In genomic region chr22:37675930-37676571, GRCh38 we compare ENCODE assay signal across 8 cellular contexts. TPM values are rescaled to one million over a fixed set of nuclear protein-coding genes. Genes with fewer than 3 reads are reported as not detected.
DNase-seq lines count a peak whose midpoint lies in the region; ATAC-seq, FAIRE-seq and TF ChIP-seq lines count a peak whose summit lies in the region.

No MANE protein-coding gene starts in this region.

- no peaks in the 10 kb centered on the region for H3K9me3 Mint-ChIP-seq in activated CD4-positive, alpha-beta memory T cell treated with anti-CD3 and anti-CD28 coated beads for 36 hours

- H3K27ac ChIP-seq in pancreas: peak overlapping the region; percentile 3 to 87 (median 64)

- peak; percentile 35 for DNase-seq in activated CD4-positive, alpha-beta T cell treated with anti-CD3 and anti-CD28 coated beads for 48 hours
- no peak for DNase-seq in activated CD4-positive, alpha-beta T cell treated with anti-CD3 and anti-CD28 coated beads, Interleukin-2, amount 50 U/mL, for 4 hours
- peak; percentile 51 for DNase-seq in activated CD4-positive, alpha-beta memory T cell treated with anti-CD3 and anti-CD28 coated beads for 36 hours
- DNase-seq in fibroblast of the aortic adventitia (ENCODE audit: low read depth): no peak
- DNase-seq in pancreas: peak in 4 of 6 donors; percentile 45 to 57 (median 52)
- DNase-seq in H54 (ENCODE audit: insufficient read length, low spot score): no peak
- DNase-seq in dermis blood vessel endothelial cell: no peak

- TF ChIP-seq CTCF in fibroblast of the aortic adventitia (IDR thresholded peaks at IDR 0.05; ENCODE audit: insufficient read depth, low read length) (no peak), pancreas (IDR thresholded peaks at IDR 0.05) (no peak)

- no peaks in the 10 kb centered on the region for H3K27me3 Mint-ChIP-seq in activated CD4-positive, alpha-beta memory T cell treated with anti-CD3 and anti-CD28 coated beads for 36 hours

- peak overlapping the region; percentile 93 for H3K27ac Mint-ChIP-seq in activated CD4-positive, alpha-beta memory T cell treated with anti-CD3 and anti-CD28 coated beads for 36 hours

- intact Hi-C loops in activated CD4-positive, alpha-beta memory T cell treated with anti-CD3 and anti-CD28 coated beads for 36 hours (cut with micrococcal nuclease): loop anchor here (1.0 to 10.0 kb wide), 3 partner anchors 33 to 169 kb away; partner anchors contain the start of genes ANKRD54 and EIF3L
- intact Hi-C loops in pancreas (cut with DNase I): no loop called here

- peak overlapping the region; percentile 87 for H3K4me3 Mint-ChIP-seq in activated CD4-positive, alpha-beta memory T cell treated with anti-CD3 and anti-CD28 coated beads for 36 hours

- FAIRE-seq in pancreas (lab: Jason Lieb, UNC) (no peak), H54 (lab: Jason Lieb, UNC) (no peak)

- H3K9me3 ChIP-seq in pancreas: no peaks in the 10 kb centered on the region

- peaks cover 0 to 29% (median 14%) of the 10 kb centered on the region in 3 donors for H3K4me1 ChIP-seq in pancreas

- CTCF ChIA-PET in activated CD4-positive, alpha-beta memory T cell treated with anti-CD3 and anti-CD28 coated beads for 36 hours (lab: Charles Lee): interaction anchor here (1.1 to 24.9 kb wide), 6 partner anchors 10 to 69 kb away, joined by 6 to 574 read pairs (median 14); partner anchors contain the start of genes GGA1, NOL12, PDXP and SH3BP1

- no peaks in the 10 kb centered on the region for H3K36me3 ChIP-seq in pancreas

- H3K4me1 Mint-ChIP-seq in activated CD4-positive, alpha-beta memory T cell treated with anti-CD3 and anti-CD28 coated beads for 36 hours (ENCODE audit: low read depth): peaks cover 47% of the 10 kb centered on the region

- peaks cover 14% of the 10 kb centered on the region for H3K36me3 Mint-ChIP-seq in activated CD4-positive, alpha-beta memory T cell treated with anti-CD3 and anti-CD28 coated beads for 36 hours

- POLR2A ChIA-PET in activated CD4-positive, alpha-beta memory T cell treated with anti-CD3 and anti-CD28 coated beads for 36 hours (lab: Charles Lee): interaction anchor here (0.8 to 3.4 kb wide), 14 partner anchors 10 to 71 kb away, joined by 3 to 15 read pairs (median 5); partner anchors contain the start of genes GGA1, NOL12 and PDXP

- peak overlapping the region; percentile 72 for H3K4me3 ChIP-seq in fibroblast of the aortic adventitia (ENCODE audit: low read depth, low read length)
- peak overlapping the region; percentile 36 to 63 (median 48) for H3K4me3 ChIP-seq in pancreas

- ATAC-seq in pancreas (peak; percentile 13 to 24 (median 16)), GM18858 (IDR thresholded peaks at IDR 0.05; ENCODE audit: unreplicated experiment) (no peak)

- TF ChIP-seq POLR2A in H54 (IDR thresholded peaks at IDR 0.05; ENCODE audit: low read depth, low read length): no peak

- no peaks in the 10 kb centered on the region for H3K27me3 ChIP-seq in pancreas

- WGBS in pancreas, 2 donors: 19 to 24% methylated on average over 12 of the region's 13 CpGs

RNA-seq across cellular contexts. Expression of gene LGALS1, which starts 0.6 kb away (rescaled TPM):
- 100 to 1,000 TPM; 816 to 833 TPM for total RNA-seq in activated CD4-positive, alpha-beta memory T cell treated with anti-CD3 and anti-CD28 coated beads for 36 hours
- total RNA-seq in fibroblast of the aortic adventitia (ENCODE audit: low replicate concordance) (3,846 and 5,734 TPM in 2 replicates), pancreas (100 to 1,000 TPM in 2 of 6 donors, 10 to 100 TPM in 4; 15.9 to 191 (median 40.9) TPM), dermis blood vessel endothelial cell (2,321 and 4,948 TPM in 2 replicates)
- polyA plus RNA-seq in pancreas: 100 to 1,000 TPM; 172 to 249 TPM

RNA-seq across cellular contexts. Expression of gene NOL12, which starts 10.1 kb away (rescaled TPM):
- total RNA-seq in activated CD4-positive, alpha-beta memory T cell treated with anti-CD3 and anti-CD28 coated beads for 36 hours: 10 to 100 TPM; 32.5 to 33.3 TPM
- 12.7 and 14.0 TPM in 2 replicates for total RNA-seq in fibroblast of the aortic adventitia (ENCODE audit: low replicate concordance)
- total RNA-seq in pancreas: 10 to 100 TPM in 2 of 6 donors, 1 to 10 TPM in 4; 6.0 to 12.3 (median 8.5) TPM
- polyA plus RNA-seq in pancreas: 10 to 100 TPM; 19.0 to 25.6 TPM
- total RNA-seq in dermis blood vessel endothelial cell: 22.9 and 23.1 TPM in 2 replicates

RNA-seq across cellular contexts. Expression of gene PDXP, which starts 17.5 kb away (rescaled TPM):
- total RNA-seq in activated CD4-positive, alpha-beta memory T cell treated with anti-CD3 and anti-CD28 coated beads for 36 hours: 10 to 100 TPM; 21.9 to 22.9 TPM
- 3.4 and 7.4 TPM in 2 replicates for total RNA-seq in fibroblast of the aortic adventitia (ENCODE audit: low replicate concordance)
- 1 to 10 TPM; 3.6 to 6.8 (median 5.4) TPM for total RNA-seq in pancreas
- 10 to 100 TPM in 1 of 2 donors, 1 to 10 TPM in 1; 4.6 to 16.3 TPM for polyA plus RNA-seq in pancreas
- 9.0 and 13.3 TPM in 2 replicates for total RNA-seq in dermis blood vessel endothelial cell

RNA-seq across cellular contexts. Expression of gene TRIOBP, which starts 20.8 kb away (rescaled TPM):
- total RNA-seq in activated CD4-positive, alpha-beta memory T cell treated with anti-CD3 and anti-CD28 coated beads for 36 hours: 10 to 100 TPM; 25.0 to 26.8 TPM
- total RNA-seq in fibroblast of the aortic adventitia (ENCODE audit: low replicate concordance): 150 and 151 TPM in 2 replicates
- 10 to 100 TPM; 17.4 to 36.6 (median 26.0) TPM for total RNA-seq in pancreas
- polyA plus RNA-seq in pancreas: 10 to 100 TPM; 23.4 to 24.2 TPM
- total RNA-seq in dermis blood vessel endothelial cell: 165 and 227 TPM in 2 replicates

RNA-seq across cellular contexts. Expression of gene SH3BP1, which starts 36.6 kb away (rescaled TPM):
- total RNA-seq in activated CD4-positive, alpha-beta memory T cell treated with anti-CD3 and anti-CD28 coated beads for 36 hours: 100 to 1,000 TPM in 1 of 2 experiments, 10 to 100 TPM in 1; 97.6 to 102 TPM
- total RNA-seq in fibroblast of the aortic adventitia (ENCODE audit: low replicate concordance): 1.8 and 4.6 TPM in 2 replicates
- total RNA-seq in pancreas: 1 to 10 TPM; 2.0 to 9.3 (median 3.9) TPM
- 1 to 10 TPM; 2.7 to 5.9 TPM for polyA plus RNA-seq in pancreas
- 0.85 and 2.7 TPM in 2 replicates for total RNA-seq in dermis blood vessel endothelial cell

Comparison
In these comparisons a context has a peak if more than half of its experiments do, and no peak if none do; other contexts are left out.
1. DNase-seq: peak in activated CD4-positive, alpha-beta T cell treated with anti-CD3 and anti-CD28 coated beads for 48 hours (single experiment), activated CD4-positive, alpha-beta memory T cell treated with anti-CD3 and anti-CD28 coated beads for 36 hours (single experiment) and pancreas (4 of 6); none in activated CD4-positive, alpha-beta T cell treated with anti-CD3 and anti-CD28 coated beads, Interleukin-2, amount 50 U/mL, for 4 hours (0 of 2), fibroblast of the aortic adventitia (single experiment), H54 (single experiment) and dermis blood vessel endothelial cell (single experiment).
2. RNA of gene LGALS1, which starts 0.6 kb away (total RNA-seq): 2,321 to 4,948 TPM in dermis blood vessel endothelial cell, 3,846 to 5,734 TPM in fibroblast of the aortic adventitia and 816 to 833 TPM in activated CD4-positive, alpha-beta memory T cell treated with anti-CD3 and anti-CD28 coated beads for 36 hours; 15.9 to 191 TPM in pancreas; every median in the first group is over 4 times any median in the second.